ENCODE assay signal across 8 cellular contexts in the genomic region with DNA sequence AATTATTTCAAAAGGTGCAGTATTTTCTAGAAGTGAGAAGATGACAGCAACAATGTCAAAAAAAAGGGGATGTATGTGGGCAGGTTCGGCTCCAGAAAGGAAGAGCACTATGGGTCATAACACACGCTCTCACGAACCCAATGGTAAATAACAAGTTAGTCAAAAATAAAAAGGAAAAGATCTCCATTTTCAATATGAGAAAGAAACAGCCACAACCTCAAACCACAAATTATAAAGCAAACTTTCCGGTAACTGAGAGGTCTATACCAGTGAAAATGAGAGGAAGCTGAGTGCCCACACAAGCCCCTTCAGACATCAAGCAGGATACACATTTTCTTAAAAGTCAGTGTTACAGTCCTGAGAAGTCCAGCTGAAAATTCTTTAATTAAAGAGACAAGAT.
A peak's percentile ranks its signal among the peaks of the same experiment; 100 is the strongest.
DNase-seq lines count a peak whose midpoint lies in the region; ATAC-seq and TF ChIP-seq lines count a peak whose summit lies in the region.

No MANE protein-coding gene starts in this region.

- H3K4me1 Mint-ChIP-seq in activated naive CD8-positive, alpha-beta T cell treated with anti-CD3 and anti-CD28 coated beads, Interleukin-2, amount 10 ng/mL, durations not matched to agents 7 days and 5 days = peaks cover 23% of the 10 kb centered on the region

- no peak for TF ChIP-seq POLR2A in body of pancreas (IDR thresholded peaks at IDR 0.05)

- no peaks in the 10 kb centered on the region for H3K27me3 ChIP-seq in body of pancreas

- no peaks in the 10 kb centered on the region for H3K27me3 Mint-ChIP-seq in activated naive CD8-positive, alpha-beta T cell treated with anti-CD3 and anti-CD28 coated beads, Interleukin-2, amount 10 ng/mL, durations not matched to agents 7 days and 5 days

- H3K9me3 ChIP-seq in body of pancreas = no peaks in the 10 kb centered on the region

- peaks cover 33% of the 10 kb centered on the region for H3K9me3 Mint-ChIP-seq in activated naive CD8-positive, alpha-beta T cell treated with anti-CD3 and anti-CD28 coated beads, Interleukin-2, amount 10 ng/mL, durations not matched to agents 7 days and 5 days

- peak overlapping the region; percentile 50 for H3K4me3 Mint-ChIP-seq in activated naive CD8-positive, alpha-beta T cell treated with anti-CD3 and anti-CD28 coated beads, Interleukin-2, amount 10 ng/mL, durations not matched to agents 7 days and 5 days

- H3K36me3 Mint-ChIP-seq in activated naive CD8-positive, alpha-beta T cell treated with anti-CD3 and anti-CD28 coated beads, Interleukin-2, amount 10 ng/mL, durations not matched to agents 7 days and 5 days = peaks cover 56% of the 10 kb centered on the region

- H3K4me3 ChIP-seq in body of pancreas = no peak overlapping the region

- no peak for TF ChIP-seq CTCF in body of pancreas (IDR thresholded peaks at IDR 0.05)

- intact Hi-C loops in sciatic nerve (cut with DNase I) (no loop called here), body of pancreas (cut with DNase I) (no loop called here)

- no peaks in the 10 kb centered on the region for H3K36me3 ChIP-seq in body of pancreas (replicated peaks in 1 of 2; ENCODE audit: insufficient read depth in 1 of 2, low read depth in 2 of 2)

- ATAC-seq in GM18499 (IDR thresholded peaks at IDR 0.05; ENCODE audit: insufficient read depth, unreplicated experiment) (peak; percentile 72), GM19467 (IDR thresholded peaks at IDR 0.05; ENCODE audit: unreplicated experiment) (peak; percentile 61), HG03196 (IDR thresholded peaks at IDR 0.05; ENCODE audit: unreplicated experiment) (peak; percentile 78), sciatic nerve (no peak), body of pancreas (no peak)
- peak; percentile 90 for ATAC-seq in activated naive CD8-positive, alpha-beta T cell treated with anti-CD3 and anti-CD28 coated beads, Interleukin-2, amount 10 ng/mL, durations not matched to agents 7 days and 5 days (ENCODE audit: low read depth)

- H3K27ac Mint-ChIP-seq in activated naive CD8-positive, alpha-beta T cell treated with anti-CD3 and anti-CD28 coated beads, Interleukin-2, amount 10 ng/mL, durations not matched to agents 7 days and 5 days = peak overlapping the region; percentile 80

- no peak for DNase-seq in activated naive CD8-positive, alpha-beta T cell treated with anti-CD3 and anti-CD28 coated beads, Interleukin-2, amount 10 ng/mL, durations not matched to agents 7 days and 5 days
- no peak for DNase-seq in sciatic nerve (ENCODE audit: low spot score)
- no peak for DNase-seq in body of pancreas
- DNase-seq in SHP77 treated with DMSO at 0.1 percent for 48 hours (lab: John Stamatoyannopoulos, UW) = no peak
- no peak for DNase-seq in NCI-H2029 treated with DMSO at 0.1 percent for 48 hours (lab: John Stamatoyannopoulos, UW)

- WGBS in body of pancreas, 2 donors = 66 to 83% methylated on average over 4 of the region's 4 CpGs

- POLR2A ChIA-PET in activated naive CD8-positive, alpha-beta T cell treated with anti-CD3 and anti-CD28 coated beads, Interleukin-2, amount 10 ng/mL, durations not matched to agents 7 days and 5 days (lab: Charles Lee) = no interaction called here

- no peak overlapping the region for H3K27ac ChIP-seq in body of pancreas

- H3K4me1 ChIP-seq in body of pancreas = no peaks in the 10 kb centered on the region

Comparison
In these comparisons a context has a peak if more than half of its experiments do, and no peak if none do; other contexts are left out.
1. ATAC-seq: peak in GM18499 (single experiment), GM19467 (single experiment), HG03196 (single experiment) and activated naive CD8-positive, alpha-beta T cell treated with anti-CD3 and anti-CD28 coated beads, Interleukin-2, amount 10 ng/mL, durations not matched to agents 7 days and 5 days (single experiment); none in sciatic nerve (single experiment) and body of pancreas (single experiment).